30 cellular contexts compared by ENCODE assay signal in genomic region chr10:130128922-130129321, GRCh38. TPM values are rescaled to one million over a fixed set of nuclear protein-coding genes. Genes with fewer than 3 reads are reported as not detected.
A peak's percentile ranks its signal among the peaks of the same experiment; 100 is the strongest.
DNase-seq lines count a peak whose midpoint lies in the region; ATAC-seq and TF ChIP-seq lines count a peak whose summit lies in the region.
"Had no signal": no experiment of that assay in that cellular context is flagged by ENCODE, and none has a peak within 500 bp of the region (broad histone marks: within the 10 kb centered on the region; RNA-seq: fewer than 3 reads in every experiment).

No MANE protein-coding gene starts in this region.

- CTCF ChIA-PET in activated CD8-positive, alpha-beta memory T cell treated with anti-CD3 and anti-CD28 coated beads, Interleukin-2, amount 10 ng/mL, durations not matched to agents 7 days and 5 days (lab: Charles Lee): interaction anchor here (1.0 to 3.1 kb wide), 5 partner anchors 10 to 54 kb away, joined by 3 to 23 read pairs (median 4); partner anchors contain the start of gene C10orf143
- CTCF ChIA-PET in WTC11 (lab: Charles Lee): interaction anchor here (1.1 to 4.5 kb wide), 4 partner anchors 18 to 159 kb away, joined by 3 to 64 read pairs (median 8); partner anchors contain the start of gene C10orf143

- peaks cover 10% of the 10 kb centered on the region for H3K4me1 Mint-ChIP-seq in activated CD8-positive, alpha-beta memory T cell treated with anti-CD3 and anti-CD28 coated beads, Interleukin-2, amount 10 ng/mL, durations not matched to agents 7 days and 5 days
- H3K4me1 Mint-ChIP-seq in WTC11: peaks cover 16% of the 10 kb centered on the region
- H3K4me1 Mint-ChIP-seq in neural progenitor cell: peaks cover 15% of the 10 kb centered on the region
- H3K4me1 Mint-ChIP-seq in T-helper 17 cell: peaks cover 4% of the 10 kb centered on the region
- H3K4me1 Mint-ChIP-seq: CD14-positive monocyte had no signal

- H3K4me1 ChIP-seq in neural progenitor cell (peaks cover 25% of the 10 kb centered on the region), aorta (ENCODE audit: control insufficient read depth in 1 of 2, insufficient read depth in 2 of 2, low read length in 2 of 2) (no peaks in the 10 kb centered on the region)

- no peak overlapping the region for H3K4me3 Mint-ChIP-seq in activated CD8-positive, alpha-beta memory T cell treated with anti-CD3 and anti-CD28 coated beads, Interleukin-2, amount 10 ng/mL, durations not matched to agents 7 days and 5 days
- H3K4me3 Mint-ChIP-seq in WTC11: no peak overlapping the region
- no peak overlapping the region for H3K4me3 Mint-ChIP-seq in neural progenitor cell
- H3K4me3 Mint-ChIP-seq in T-helper 17 cell: no peak overlapping the region
- H3K4me3 Mint-ChIP-seq: B cell; CD8-positive, alpha-beta memory T cell; H9; HFFc6; IgD-negative memory B cell had no signal

- TF ChIP-seq CTCF in WTC11 (IDR thresholded peaks at IDR 0.05) (no peak), neural progenitor cell (IDR thresholded peaks at IDR 0.05) (no peak)

- H4K20me1 ChIP-seq in neural progenitor cell (ENCODE audit: low read depth): no peaks in the 10 kb centered on the region

- no peak overlapping the region for H3K9ac ChIP-seq in neural progenitor cell
- H3K9ac ChIP-seq: KMS-11 had no signal

- H2AFZ ChIP-seq in neural progenitor cell (replicated peaks): no peak overlapping the region

- H3K36me3 Mint-ChIP-seq in activated CD8-positive, alpha-beta memory T cell treated with anti-CD3 and anti-CD28 coated beads, Interleukin-2, amount 10 ng/mL, durations not matched to agents 7 days and 5 days: no peaks in the 10 kb centered on the region
- H3K36me3 Mint-ChIP-seq in WTC11 (no peaks in the 10 kb centered on the region), neural progenitor cell (no peaks in the 10 kb centered on the region), T-helper 17 cell (ENCODE audit: low read depth) (no peaks in the 10 kb centered on the region)
- H3K36me3 Mint-ChIP-seq: CD14-positive monocyte; CD8-positive, alpha-beta memory T cell; IgD-negative memory B cell had no signal

- H3F3A ChIP-seq in neural progenitor cell (ENCODE audit: low read depth): peaks cover 16% of the 10 kb centered on the region

- ATAC-seq in activated CD8-positive, alpha-beta memory T cell treated with anti-CD3 and anti-CD28 coated beads, Interleukin-2, amount 10 ng/mL, durations not matched to agents 7 days and 5 days: no peak
- ATAC-seq in WTC11 (no peak), aorta (ENCODE audit: low FRiP score) (peak; percentile 63), T-helper 17 cell (no peak)
- ATAC-seq: GM12878, Panc1 had no signal

- H3K27ac ChIP-seq in neural progenitor cell: no peak overlapping the region
- H3K27ac ChIP-seq in aorta (ENCODE audit: low read depth in 1 of 2, low read length in 2 of 2): no peak overlapping the region
- H3K27ac ChIP-seq: 22Rv1, KMS-11, RWPE1 had no signal

- H3K9me3 ChIP-seq in neural progenitor cell (ENCODE audit: low read depth) (no peaks in the 10 kb centered on the region), aorta (ENCODE audit: control insufficient read depth, low read length) (no peaks in the 10 kb centered on the region), T-helper 17 cell (ENCODE audit: control insufficient read depth, low read length, poor library complexity, severe bottlenecking) (no peaks in the 10 kb centered on the region)

- intact Hi-C loops in aorta (cut with DNase I): no loop called here

- H3K36me3 ChIP-seq in neural progenitor cell (no peaks in the 10 kb centered on the region), aorta (ENCODE audit: control insufficient read depth in 1 of 2, insufficient read depth in 2 of 2, low read length in 1 of 2) (no peaks in the 10 kb centered on the region)

- DNase-seq in activated CD8-positive, alpha-beta memory T cell treated with anti-CD3 and anti-CD28 coated beads, Interleukin-2, amount 10 ng/mL, durations not matched to agents 7 days and 5 days: peak; percentile 21
- no peak for DNase-seq in activated CD8-positive, alpha-beta memory T cell treated with anti-CD3 and anti-CD28 coated beads for 24 hours
- peak; percentile 18 for DNase-seq in WTC11 (ENCODE audit: low spot score)
- peak; percentile 18 for DNase-seq in neural progenitor cell (ENCODE audit: low spot score)
- DNase-seq in aorta: no peak
- no peak for DNase-seq in SW480 (ENCODE audit: low spot score)
- DNase-seq in T-helper 17 cell: no peak
- DNase-seq in NK-92 treated with Interleukin-12 subunit alpha and Interleukin-12 subunit beta, amount 100 ng/mL, for 24 hours (lab: John Stamatoyannopoulos, UW): no peak
- DNase-seq: CD8-positive, alpha-beta memory T cell; DMS 273 treated with DMSO at 0.1 percent for 48 hours; DMS79; EL; GDM1; H9; HFFc6; NCI-H1048; NCI-H1417; NCI-H1694; NCI-H2029 treated with DMSO at 0.1 percent for 48 hours; NCI-H2227 treated with DMSO at 0.1 percent for 48 hours; NCI-H526 treated with DMSO at 0.1 percent for 48 hours; SHP77 had no signal

- 19 to 34% methylated on average over 27 of the region's 27 CpGs for WGBS in aorta, 2 donors

- POLR2A ChIA-PET in WTC11 (lab: Charles Lee): no interaction called here

- H3K4me2 ChIP-seq in neural progenitor cell: peak overlapping the region; percentile 42
- H3K4me2 ChIP-seq: KMS-11 had no signal

- no peaks in the 10 kb centered on the region for H3K79me2 ChIP-seq in neural progenitor cell (ENCODE audit: low read depth)

- H3K27me3 ChIP-seq in neural progenitor cell (no peaks in the 10 kb centered on the region), aorta (ENCODE audit: control insufficient read depth in 1 of 2, insufficient read depth in 2 of 2, low read length in 1 of 2) (no peaks in the 10 kb centered on the region)

- peaks cover 41% of the 10 kb centered on the region for H3K27me3 Mint-ChIP-seq in activated CD8-positive, alpha-beta memory T cell treated with anti-CD3 and anti-CD28 coated beads, Interleukin-2, amount 10 ng/mL, durations not matched to agents 7 days and 5 days
- H3K27me3 Mint-ChIP-seq in WTC11 (ENCODE audit: low read depth) (peaks cover 5% of the 10 kb centered on the region; the same call in 1 of the 2 replicates), neural progenitor cell (ENCODE audit: insufficient read depth, low read depth) (peaks cover 3% of the 10 kb centered on the region), T-helper 17 cell (peaks cover 46% of the 10 kb centered on the region)

- no peak overlapping the region for H3K27ac Mint-ChIP-seq in activated CD8-positive, alpha-beta memory T cell treated with anti-CD3 and anti-CD28 coated beads, Interleukin-2, amount 10 ng/mL, durations not matched to agents 7 days and 5 days
- H3K27ac Mint-ChIP-seq in WTC11 (no peak overlapping the region), neural progenitor cell (no peak overlapping the region), T-helper 17 cell (no peak overlapping the region)
- H3K27ac Mint-ChIP-seq: B cell; CD14-positive monocyte; CD8-positive, alpha-beta memory T cell; HFFc6; IgD-negative memory B cell had no signal

- no peaks in the 10 kb centered on the region for H3K9me3 Mint-ChIP-seq in activated CD8-positive, alpha-beta memory T cell treated with anti-CD3 and anti-CD28 coated beads, Interleukin-2, amount 10 ng/mL, durations not matched to agents 7 days and 5 days (ENCODE audit: low read depth)
- H3K9me3 Mint-ChIP-seq in WTC11 (no peaks in the 10 kb centered on the region), neural progenitor cell (no peaks in the 10 kb centered on the region)
- H3K9me3 Mint-ChIP-seq: CD8-positive, alpha-beta memory T cell; H9; HFFc6; IgD-negative memory B cell had no signal

- H3K4me3 ChIP-seq in neural progenitor cell (no peak overlapping the region), aorta (ENCODE audit: low read length in 2 of 2) (no peak overlapping the region)
- H3K4me3 ChIP-seq: GM12878 had no signal

TF ChIP-seq in WTC11, 78 proteins besides CTCF, POLR2A, EP300 and RAD21 (continues in another document):
- TF ChIP-seq, protein P1, sequence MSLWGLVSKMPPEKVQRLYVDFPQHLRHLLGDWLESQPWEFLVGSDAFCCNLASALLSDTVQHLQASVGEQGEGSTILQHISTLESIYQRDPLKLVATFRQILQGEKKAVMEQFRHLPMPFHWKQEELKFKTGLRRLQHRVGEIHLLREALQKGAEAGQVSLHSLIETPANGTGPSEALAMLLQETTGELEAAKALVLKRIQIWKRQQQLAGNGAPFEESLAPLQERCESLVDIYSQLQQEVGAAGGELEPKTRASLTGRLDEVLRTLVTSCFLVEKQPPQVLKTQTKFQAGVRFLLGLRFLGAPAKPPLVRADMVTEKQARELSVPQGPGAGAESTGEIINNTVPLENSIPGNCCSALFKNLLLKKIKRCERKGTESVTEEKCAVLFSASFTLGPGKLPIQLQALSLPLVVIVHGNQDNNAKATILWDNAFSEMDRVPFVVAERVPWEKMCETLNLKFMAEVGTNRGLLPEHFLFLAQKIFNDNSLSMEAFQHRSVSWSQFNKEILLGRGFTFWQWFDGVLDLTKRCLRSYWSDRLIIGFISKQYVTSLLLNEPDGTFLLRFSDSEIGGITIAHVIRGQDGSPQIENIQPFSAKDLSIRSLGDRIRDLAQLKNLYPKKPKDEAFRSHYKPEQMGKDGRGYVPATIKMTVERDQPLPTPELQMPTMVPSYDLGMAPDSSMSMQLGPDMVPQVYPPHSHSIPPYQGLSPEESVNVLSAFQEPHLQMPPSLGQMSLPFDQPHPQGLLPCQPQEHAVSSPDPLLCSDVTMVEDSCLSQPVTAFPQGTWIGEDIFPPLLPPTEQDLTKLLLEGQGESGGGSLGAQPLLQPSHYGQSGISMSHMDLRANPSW (CRISPR knock-in tag; conservative IDR thresholded peaks at IDR 0.05; ENCODE audit: low read depth): no peak
- TF ChIP-seq, protein P2, sequence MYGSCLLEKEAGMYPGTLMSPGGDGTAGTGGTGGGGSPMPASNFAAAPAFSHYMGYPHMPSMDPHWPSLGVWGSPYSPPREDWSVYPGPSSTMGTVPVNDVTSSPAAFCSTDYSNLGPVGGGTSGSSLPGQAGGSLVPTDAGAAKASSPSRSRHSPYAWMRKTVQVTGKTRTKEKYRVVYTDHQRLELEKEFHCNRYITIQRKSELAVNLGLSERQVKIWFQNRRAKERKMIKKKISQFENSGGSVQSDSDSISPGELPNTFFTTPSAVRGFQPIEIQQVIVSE (CRISPR knock-in tag; IDR thresholded peaks at IDR 0.05; ENCODE audit: borderline replicate concordance): no peak

RNA-seq across cellular contexts. Expression of gene GLRX3, which starts 7.3 kb away (rescaled TPM):
- total RNA-seq in activated CD8-positive, alpha-beta memory T cell treated with anti-CD3 and anti-CD28 coated beads, Interleukin-2, amount 10 ng/mL, durations not matched to agents 7 days and 5 days: 10 to 100 TPM; 65.0 to 89.7 TPM
- total RNA-seq in WTC11 (2021): 132 to 142 TPM (median 133 TPM) in 3 replicates
- 142 and 182 TPM in 2 replicates for total RNA-seq in neural progenitor cell (ENCODE audit: low replicate concordance)
- 10 to 100 TPM; 47.1 to 50.0 TPM for total RNA-seq in aorta
- 10 to 100 TPM; 58.2 to 95.3 TPM for polyA plus RNA-seq in aorta
- total RNA-seq in T-helper 17 cell: 10 to 100 TPM; 31.5 to 39.9 TPM

RNA-seq across cellular contexts. Expression of gene C10orf143, which starts 18.3 kb away (rescaled TPM):
- 1 to 10 TPM; 2.7 to 4.3 TPM for total RNA-seq in activated CD8-positive, alpha-beta memory T cell treated with anti-CD3 and anti-CD28 coated beads, Interleukin-2, amount 10 ng/mL, durations not matched to agents 7 days and 5 days
- total RNA-seq in WTC11 (2021) (1.4 to 1.9 TPM (median 1.6 TPM) in 3 replicates), neural progenitor cell (ENCODE audit: low replicate concordance) (1.1 and 1.6 TPM in 2 replicates), aorta (1 to 10 TPM; 1.9 to 3.2 TPM), T-helper 17 cell (1 to 10 TPM; 5.0 to 5.5 TPM)
- 1 to 10 TPM; 6.9 to 7.5 TPM for polyA plus RNA-seq in aorta

Comparison
In these comparisons a context has a peak if more than half of its experiments do, and no peak if none do; other contexts are left out.
1. DNase-seq: peak in activated CD8-positive, alpha-beta memory T cell treated with anti-CD3 and anti-CD28 coated beads, Interleukin-2, amount 10 ng/mL, durations not matched to agents 7 days and 5 days (single experiment), WTC11 (single experiment) and neural progenitor cell (single experiment); none in activated CD8-positive, alpha-beta memory T cell treated with anti-CD3 and anti-CD28 coated beads for 24 hours (single experiment), aorta (0 of 2), SW480 (single experiment), T-helper 17 cell (0 of 3) and NK-92 treated with Interleukin-12 subunit alpha and Interleukin-12 subunit beta, amount 100 ng/mL, for 24 hours (single experiment).